25 cellular contexts compared by ENCODE assay signal in genomic region chr1:7339953-7340352, GRCh38.
DNase-seq lines count a peak whose midpoint lies in the region; ATAC-seq and TF ChIP-seq lines count a peak whose summit lies in the region.
"Had no signal": no experiment of that assay in that cellular context is flagged by ENCODE, and none has a peak within 500 bp of the region (broad histone marks: within the 10 kb centered on the region; RNA-seq: fewer than 3 reads in every experiment).

No MANE protein-coding gene starts in this region.

- TF ChIP-seq CTCF in spleen (IDR thresholded peaks at IDR 0.05 in 8 of 11, conservative IDR thresholded peaks at IDR 0.05 in 3 of 11) (no peak), BE2C (IDR thresholded peaks at IDR 0.05; ENCODE audit: low read depth, low read length) (no peak)

- H3K27me3 ChIP-seq in spleen (replicated peaks in 1 of 7): no peaks in the 10 kb centered on the region
- H3K27me3 ChIP-seq in BE2C: no peaks in the 10 kb centered on the region
- H3K27me3 ChIP-seq: body of pancreas, left lung, MG63, ovary, tibial nerve had no signal

- H3K4me3 ChIP-seq in spleen (no peak overlapping the region), BE2C (ENCODE audit: low read depth, low read length) (no peak overlapping the region)
- H3K4me3 ChIP-seq: body of pancreas, GM23338, left lung, MG63, ovary, tibial nerve had no signal

- WGBS in spleen, 5 donors: 68 to 90% (median 79%) methylated on average over 2 of the region's 2 CpGs

- H3K9me3 ChIP-seq in spleen: no peaks in the 10 kb centered on the region
- no peaks in the 10 kb centered on the region for H3K9me3 ChIP-seq in BE2C
- H3K9me3 ChIP-seq: body of pancreas, left lung, MG63, ovary, tibial nerve had no signal

- no peak for TF ChIP-seq POLR2A in spleen (IDR thresholded peaks at IDR 0.05)

- ATAC-seq in GM21529 (IDR thresholded peaks at IDR 0.05; ENCODE audit: unreplicated experiment) (no peak), GM18519 (IDR thresholded peaks at IDR 0.05; ENCODE audit: low FRiP score, unreplicated experiment) (no peak)
- ATAC-seq: activated T-helper 17 cell treated with anti-CD3 and anti-CD28 coated beads, Interleukin-2, amount 50 U/mL, for 72 hours; body of pancreas; GM23338; left lung; natural killer cell treated with Interleukin-12 subunit alpha and Interleukin-12 subunit beta and Interleukin-15 and Interleukin-18, amount 100 ng/mL, for 72 hours; right cardiac atrium; stimulated activated naive CD8-positive, alpha-beta T cell treated with anti-CD3 and anti-CD28 coated beads, Interleukin-15, amount 100 ng/mL, for 72 hours had no signal

- peak; percentile 38 for DNase-seq in NCI-H748 (lab: John Stamatoyannopoulos, UW; ENCODE audit: unreplicated experiment)
- DNase-seq in NCI-H748 treated with DMSO at 0.1 percent for 48 hours (lab: John Stamatoyannopoulos, UW): no peak
- peak; percentile 73 for DNase-seq in NCI-H345 (lab: John Stamatoyannopoulos, UW)
- peak; percentile 11 for DNase-seq in fibroblast of gingiva (ENCODE audit: low read depth)
- DNase-seq in spleen: no peak
- DNase-seq in BE2C: no peak
- DNase-seq: activated CD4-positive, alpha-beta T cell treated with anti-CD3 and anti-CD28 coated beads, Interleukin-2, amount 50 U/mL, for 4 hours; activated CD8-positive, alpha-beta memory T cell treated with anti-CD3 and anti-CD28 coated beads, Interleukin-2, amount 50 U/mL, for 4 hours; body of pancreas; endodermal cell; head of caudate nucleus; left lung; MG63; midbrain; NCI-H1436 treated with DMSO at 0.1 percent for 48 hours; NCI-H524; ovary; right cardiac atrium; stimulated activated naive CD8-positive, alpha-beta T cell treated with anti-CD3 and anti-CD28 coated beads, Interleukin-15, amount 100 ng/mL, for 72 hours had no signal

- intact Hi-C loops in spleen (cut with DNase I; ENCODE audit: low total_unique reads): no loop called here

- H3K27ac ChIP-seq in spleen: no peak overlapping the region
- H3K27ac ChIP-seq: body of pancreas, left lung, ovary, tibial nerve had no signal

- H3K4me1 ChIP-seq in spleen (no peaks in the 10 kb centered on the region), BE2C (peaks cover 20% of the 10 kb centered on the region)
- H3K4me1 ChIP-seq: left lung, tibial nerve had no signal

- no peaks in the 10 kb centered on the region for H3K36me3 ChIP-seq in spleen
- no peaks in the 10 kb centered on the region for H3K36me3 ChIP-seq in BE2C
- H3K36me3 ChIP-seq: left lung, MG63, ovary, tibial nerve had no signal

Comparison
In these comparisons a context has a peak if more than half of its experiments do, and no peak if none do; other contexts are left out.
1. DNase-seq: peak in NCI-H748 (single experiment), NCI-H345 (single experiment) and fibroblast of gingiva (single experiment); none in NCI-H748 treated with DMSO at 0.1 percent for 48 hours (single experiment), spleen (single experiment) and BE2C (single experiment).